17 cellular contexts compared by ENCODE assay signal in genomic region chr11:118045191-118045590, GRCh38. TPM values are rescaled to one million over a fixed set of nuclear protein-coding genes. Genes with fewer than 3 reads are reported as not detected.
DNase-seq lines count a peak whose midpoint lies in the region; ATAC-seq, FAIRE-seq and TF ChIP-seq lines count a peak whose summit lies in the region.
"Had no signal": no experiment of that assay in that cellular context is flagged by ENCODE, and none has a peak within 500 bp of the region (broad histone marks: within the 10 kb centered on the region; RNA-seq: fewer than 3 reads in every experiment).

No MANE protein-coding gene starts in this region.

- no peak overlapping the region for H2BK5ac ChIP-seq in trophoblast cell (ENCODE audit: low read depth, low read length, poor library complexity)

- H3K79me1 ChIP-seq in trophoblast cell (ENCODE audit: low read length), result no peaks in the 10 kb centered on the region

- no peaks in the 10 kb centered on the region for H3K27me3 ChIP-seq in trophoblast cell (ENCODE audit: insufficient read depth, low read length)
- H3K27me3 ChIP-seq: MG63, tibial nerve had no signal

- no peak overlapping the region for H2AK5ac ChIP-seq in trophoblast cell (ENCODE audit: low read length)

- H3K9ac ChIP-seq in kidney (ENCODE audit: low read length in 2 of 2) (no peak overlapping the region), trophoblast cell (ENCODE audit: low read length) (no peak overlapping the region)

- H4K12ac ChIP-seq in trophoblast cell (ENCODE audit: low read depth, low read length), result no peak overlapping the region

- H3K23ac ChIP-seq in trophoblast cell (ENCODE audit: low read length), result no peak overlapping the region

- no peak overlapping the region for H2BK12ac ChIP-seq in trophoblast cell (ENCODE audit: low read length)

- FAIRE-seq in GM12892 (lab: Jason Lieb, UNC), result peak; percentile 80
- FAIRE-seq in kidney (lab: Jason Lieb, UNC), result no peak

- H4K8ac ChIP-seq in trophoblast cell (ENCODE audit: low read depth, low read length), result no peak overlapping the region

- no peak overlapping the region for H3K4me2 ChIP-seq in trophoblast cell (ENCODE audit: low read length)

- H3K4me3 Mint-ChIP-seq in T-helper 17 cell, result no peak overlapping the region
- H3K4me3 Mint-ChIP-seq: brain, neural crest cell had no signal

- TF ChIP-seq CTCF in kidney (IDR thresholded peaks at IDR 0.05; ENCODE audit: borderline replicate concordance, extremely low read depth, insufficient read depth), result no peak

- no peak overlapping the region for H3K4ac ChIP-seq in trophoblast cell (ENCODE audit: low read depth, low read length)

- H3K4me1 ChIP-seq in kidney (ENCODE audit: control insufficient read depth in 1 of 2, insufficient read depth in 1 of 2, low read depth in 1 of 2, low read length in 2 of 2) (no peaks in the 10 kb centered on the region), trophoblast cell (ENCODE audit: control insufficient read depth in 1 of 2, insufficient read depth in 2 of 2, low read length in 2 of 2) (no peaks in the 10 kb centered on the region)
- H3K4me1 ChIP-seq: tibial nerve had no signal

- peak; percentile 23 for DNase-seq in NCI-H1436 (lab: John Stamatoyannopoulos, UW)
- DNase-seq in NCI-H1436 treated with DMSO at 0.1 percent for 48 hours (lab: John Stamatoyannopoulos, UW), result no peak
- no peak for DNase-seq in GM12892 (ENCODE audit: insufficient read length)
- no peak for DNase-seq in T-helper 17 cell
- no peak for DNase-seq in stimulated activated CD4-positive, alpha-beta T cell treated with anti-CD3 and anti-CD28 coated beads, Interleukin-12 subunit alpha, Interleukin-12 subunit beta, amount 100 ng/mL, for 4 hours
- no peak for DNase-seq in kidney
- DNase-seq in trophoblast cell, result no peak
- DNase-seq: 8988T; activated CD4-positive, CD25-positive, alpha-beta regulatory T cell; GDM1; MG63 had no signal

- no peaks in the 10 kb centered on the region for H3K36me3 Mint-ChIP-seq in T-helper 17 cell (ENCODE audit: low read depth)
- H3K36me3 Mint-ChIP-seq: brain had no signal

- H3K27ac ChIP-seq in kidney (ENCODE audit: low read depth in 2 of 2, low read length in 2 of 2) (no peak overlapping the region), trophoblast cell (ENCODE audit: low read depth, low read length) (no peak overlapping the region)
- H3K27ac ChIP-seq: tibial nerve had no signal

- H3K36me3 ChIP-seq in kidney (ENCODE audit: control insufficient read depth in 1 of 2, insufficient read depth in 2 of 2, low read length in 2 of 2), result no peaks in the 10 kb centered on the region
- H3K36me3 ChIP-seq in trophoblast cell (ENCODE audit: control insufficient read depth in 1 of 2, insufficient read depth in 2 of 2, low read length in 2 of 2), result no peaks in the 10 kb centered on the region
- H3K36me3 ChIP-seq: MG63, tibial nerve had no signal

- peak overlapping the region; percentile 98 for H3K27ac Mint-ChIP-seq in T-helper 17 cell
- H3K27ac Mint-ChIP-seq: brain had no signal

- H3K79me2 ChIP-seq in trophoblast cell (ENCODE audit: control insufficient read depth, insufficient read depth, low read length, poor library complexity), result no peaks in the 10 kb centered on the region

- H3K4me3 ChIP-seq in kidney (ENCODE audit: low read length in 2 of 2), result no peak overlapping the region
- no peak overlapping the region for H3K4me3 ChIP-seq in trophoblast cell (ENCODE audit: low read depth, low read length)
- H3K4me3 ChIP-seq: MG63, tibial nerve had no signal

- H3K18ac ChIP-seq in trophoblast cell (ENCODE audit: low read length), result no peak overlapping the region

- no CpG with 5 or more reads among the region's 2 CpGs for WGBS in trophoblast cell (ENCODE audit: extremely low coverage, insufficient coverage, insufficient read length)

- no peak for TF ChIP-seq POLR2A in GM12892 (IDR thresholded peaks at IDR 0.05; ENCODE audit: low read depth, low read length)

- no peak for ATAC-seq in T-helper 17 cell
- ATAC-seq in esophagus mucosa, result peak; percentile 48

- no peak overlapping the region for H3K14ac ChIP-seq in trophoblast cell (ENCODE audit: low read length)

- H2BK120ac ChIP-seq in trophoblast cell (ENCODE audit: insufficient read depth, low read length, poor library complexity), result no peak overlapping the region

- no peaks in the 10 kb centered on the region for H3K27me3 Mint-ChIP-seq in T-helper 17 cell

- H4K91ac ChIP-seq in trophoblast cell (ENCODE audit: low read depth, low read length), result no peak overlapping the region

- intact Hi-C loops in kidney (cut with DNase I), result no loop called here

- peaks cover 66% of the 10 kb centered on the region for H3K4me1 Mint-ChIP-seq in T-helper 17 cell

- no peak overlapping the region for H2AFZ ChIP-seq in trophoblast cell (ENCODE audit: insufficient read depth, low read length, poor library complexity)

- H3K9me3 ChIP-seq in T-helper 17 cell (ENCODE audit: control insufficient read depth, low read length, poor library complexity, severe bottlenecking), result no peaks in the 10 kb centered on the region
- no peaks in the 10 kb centered on the region for H3K9me3 ChIP-seq in kidney (ENCODE audit: control insufficient read depth in 1 of 2, low read length in 2 of 2)
- H3K9me3 ChIP-seq in trophoblast cell (ENCODE audit: insufficient read depth, low read depth, low read length), result no peaks in the 10 kb centered on the region
- H3K9me3 ChIP-seq: MG63, tibial nerve had no signal

RNA-seq across cellular contexts. Expression of gene TMPRSS4, which starts 31.7 kb away (rescaled TPM):
- polyA plus RNA-seq in GM12892 (2012; ENCODE audit: missing spikeins), result not detected
- total RNA-seq in T-helper 17 cell, result not detected
- total RNA-seq in esophagus mucosa, result 208 TPM
- 234 TPM for total RNA-seq in kidney
- polyA plus RNA-seq in kidney (ENCODE audit: insufficient read depth, low read depth, low replicate concordance), result 27.8 TPM
- polyA plus RNA-seq in trophoblast cell (2013), result 0.48 and 0.65 TPM in 2 replicates
- total RNA-seq: NCI-H460, neural crest cell, tibial nerve had no signal

RNA-seq across cellular contexts. Expression of gene SMIM35, which starts 41.6 kb away (rescaled TPM):
- polyA plus RNA-seq in GM12892 (2012; ENCODE audit: missing spikeins), result not detected
- total RNA-seq in T-helper 17 cell, result under 1 TPM; 0.13 to 0.30 TPM
- not detected for total RNA-seq in esophagus mucosa
- total RNA-seq in kidney, result not detected
- polyA plus RNA-seq in kidney (ENCODE audit: insufficient read depth, low read depth, low replicate concordance), result 0.80 TPM
- polyA plus RNA-seq in trophoblast cell (2013), result not detected in 2 replicates
- total RNA-seq: lower leg skin, NCI-H460, neural crest cell, tibial nerve had no signal

RNA-seq across cellular contexts. Expression of gene IL10RA, which starts 59.0 kb away (rescaled TPM):
- 7.5 TPM for polyA plus RNA-seq in GM12892 (2012; ENCODE audit: missing spikeins)
- total RNA-seq in T-helper 17 cell (100 to 1,000 TPM; 262 to 274 TPM), esophagus mucosa (3.8 TPM), kidney (37.2 TPM)
- 1.8 TPM for polyA plus RNA-seq in kidney (ENCODE audit: insufficient read depth, low read depth, low replicate concordance)
- polyA plus RNA-seq in trophoblast cell (2013), result 0.08 and 0.24 TPM in 2 replicates

Comparison
In these comparisons a context has a peak if more than half of its experiments do, and no peak if none do; other contexts are left out.
1. RNA of gene TMPRSS4, which starts 31.7 kb away (total RNA-seq): 234 TPM in kidney (single experiment) and 208 TPM in esophagus mucosa (single experiment); not detected in T-helper 17 cell; every median in the first group is over 100 times any median in the second.